In genomic region chr2:76965772-76966171, GRCh38 we compare ENCODE assay signal across 24 cellular contexts.
"Had no signal": no experiment of that assay in that cellular context is flagged by ENCODE, and none has a peak within 500 bp of the region (broad histone marks: within the 10 kb centered on the region; RNA-seq: fewer than 3 reads in every experiment).

No MANE protein-coding gene starts in this region.

- H3K27ac ChIP-seq: SJSA1, SK-N-MC had no signal

- H3K4me1 ChIP-seq: SJSA1 had no signal

- H3K36me3 ChIP-seq: MG63, SJSA1 had no signal

- FAIRE-seq: RCC 7860 had no signal

- DNase-seq: IMR-90, Karpas-422, KG1, MG63, NCI-H1092, NCI-H1105 treated with DMSO at 0.1 percent for 48 hours, NCI-H1417 treated with DMSO at 0.1 percent for 48 hours, NCI-H146, NCI-H1694 treated with DMSO at 0.1 percent for 48 hours, NCI-H1930, NCI-H2081, NCI-H2107, NCI-H2171 treated with DMSO at 0.1 percent for 48 hours, NCI-H345, NCI-H446 treated with DMSO at 0.1 percent for 48 hours, NCI-H510A treated with DMSO at 0.1 percent for 48 hours, NCI-H526, NCI-H82, Right ventricle myocardium superior, RPMI8226, SIG-M5 had no signal

- H3K4me3 ChIP-seq: MG63, SJSA1, SK-N-MC had no signal

- H3K9me3 ChIP-seq: MG63, SJSA1 had no signal

- H3K27me3 ChIP-seq: MG63, SJSA1 had no signal
